Comparison of ENCODE assay signal across 12 cellular contexts in the genomic region with DNA sequence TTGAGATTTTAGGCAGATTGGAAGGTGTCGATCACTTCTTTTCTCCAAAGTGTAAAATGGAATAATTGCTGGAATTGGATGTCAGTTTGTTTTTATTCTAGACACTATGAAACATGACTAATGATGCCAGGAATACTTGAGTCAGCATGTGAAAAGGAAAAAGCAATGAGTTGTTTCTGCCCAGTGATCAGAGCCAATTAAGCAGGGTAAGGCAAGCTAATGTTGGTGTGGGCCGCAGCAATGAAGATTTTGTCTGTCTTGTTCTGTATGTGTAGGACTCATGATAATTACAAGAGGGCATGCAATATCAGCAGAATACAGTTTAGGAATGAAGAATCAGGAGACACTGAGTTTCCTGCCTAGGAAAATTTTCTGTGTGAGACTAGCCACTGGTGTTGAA.
A peak's percentile ranks its signal among the peaks of the same experiment; 100 is the strongest.
DNase-seq lines count a peak whose midpoint lies in the region; ATAC-seq, FAIRE-seq and TF ChIP-seq lines count a peak whose summit lies in the region.
"Had no signal": no experiment of that assay in that cellular context is flagged by ENCODE, and none has a peak within 500 bp of the region (broad histone marks: within the 10 kb centered on the region; RNA-seq: fewer than 3 reads in every experiment).

No MANE protein-coding gene starts in this region.

- no peak for FAIRE-seq in kidney (lab: Jason Lieb, UNC)
- FAIRE-seq: D721Med had no signal

- no peaks in the 10 kb centered on the region for H3K36me3 ChIP-seq in kidney (ENCODE audit: control insufficient read depth in 1 of 2, insufficient read depth in 2 of 2, low read length in 2 of 2)
- H3K36me3 ChIP-seq: brain microvascular endothelial cell had no signal

- no peak overlapping the region for H3K4me3 ChIP-seq in astrocyte of the spinal cord (ENCODE audit: low read depth, low read length)
- H3K4me3 ChIP-seq in kidney (ENCODE audit: low read length in 2 of 2) = no peak overlapping the region
- H3K4me3 ChIP-seq: mucosa of descending colon had no signal

- no peaks in the 10 kb centered on the region for H3K9me3 ChIP-seq in kidney (ENCODE audit: control insufficient read depth in 1 of 2, low read length in 2 of 2)
- H3K9me3 ChIP-seq: mucosa of descending colon had no signal

- intact Hi-C loops in kidney (cut with DNase I) = no loop called here

- no peak for ATAC-seq in HG03469 (IDR thresholded peaks at IDR 0.05; ENCODE audit: unreplicated experiment)
- ATAC-seq: mucosa of descending colon had no signal

- H3K27ac ChIP-seq in kidney (ENCODE audit: low read depth in 2 of 2, low read length in 2 of 2) = no peak overlapping the region
- H3K27ac ChIP-seq: brain microvascular endothelial cell had no signal

- DNase-seq in AG20443 (ENCODE audit: low spot score) (peak; percentile 71), HT1080 (ENCODE audit: low read depth) (peak; percentile 57), astrocyte of the spinal cord (ENCODE audit: low read depth, low spot score) (peak; percentile 42), kidney glomerular epithelial cell (lab: John Stamatoyannopoulos, UW) (peak; percentile 67), HuH-7.5 (ENCODE audit: low spot score) (no peak), kidney (no peak), NCI-H146 treated with DMSO at 0.1 percent for 48 hours (lab: John Stamatoyannopoulos, UW; ENCODE audit: unreplicated experiment) (no peak)
- DNase-seq: brain microvascular endothelial cell, mucosa of descending colon, NCI-H526 had no signal

- no peak for TF ChIP-seq CTCF in astrocyte of the spinal cord (IDR thresholded peaks at IDR 0.05; ENCODE audit: low read depth, low read length)
- TF ChIP-seq CTCF in kidney (IDR thresholded peaks at IDR 0.05; ENCODE audit: borderline replicate concordance, extremely low read depth, insufficient read depth) = no peak

- no peak overlapping the region for H3K9ac ChIP-seq in kidney (ENCODE audit: low read length in 2 of 2)

- in situ Hi-C loops in astrocyte of the spinal cord (cut with HindIII; ENCODE audit: low sequenced_read_pairs) = no loop called here

- H3K4me1 ChIP-seq in kidney (ENCODE audit: control insufficient read depth in 1 of 2, insufficient read depth in 1 of 2, low read depth in 1 of 2, low read length in 2 of 2) = no peaks in the 10 kb centered on the region

Comparison
In these comparisons a context has a peak if more than half of its experiments do, and no peak if none do; other contexts are left out.
1. DNase-seq: peak in AG20443 (single experiment), HT1080 (single experiment), astrocyte of the spinal cord (single experiment) and kidney glomerular epithelial cell (single experiment); none in HuH-7.5 (single experiment), kidney (single experiment) and NCI-H146 treated with DMSO at 0.1 percent for 48 hours (single experiment).